In genomic region chr7:76984785-76985136, GRCh38 we compare ENCODE assay signal across 14 cellular contexts. TPM values are rescaled to one million over a fixed set of nuclear protein-coding genes. Genes with fewer than 3 reads are reported as not detected.
DNase-seq lines count a peak whose midpoint lies in the region; ATAC-seq and TF ChIP-seq lines count a peak whose summit lies in the region.
"Not testable (repeated sequence)": the region's sequence is repeated elsewhere in the genome, so short reads cannot be mapped to it uniquely, and the experiment has no call there.
"Had no signal": no experiment of that assay in that cellular context is flagged by ENCODE, and none has a peak within 500 bp of the region (broad histone marks: within the 10 kb centered on the region; RNA-seq: fewer than 3 reads in every experiment).

No MANE protein-coding gene starts in this region.

- intact Hi-C loops in activated CD8-positive, alpha-beta T cell treated with anti-CD3 and anti-CD28 coated beads for 36 hours (cut with micrococcal nuclease); heart left ventricle (cut with DNase I): not testable (repeated sequence)

- WGBS in heart left ventricle, 4 donors: 72% methylated on average over 2 of the region's 5 CpGs; no CpG with 5 or more reads in 3 of the 4 donors

- TF ChIP-seq POLR2A in heart left ventricle (IDR thresholded peaks at IDR 0.05): not testable (repeated sequence)

- H3K27me3 ChIP-seq in heart left ventricle: not testable (repeated sequence)

- not testable (repeated sequence) for H3K4me3 Mint-ChIP-seq in activated CD8-positive, alpha-beta T cell treated with anti-CD3 and anti-CD28 coated beads for 36 hours; stimulated activated naive CD8-positive, alpha-beta T cell treated with anti-CD3 and anti-CD28 coated beads, Interleukin-15, amount 100 ng/mL, for 72 hours

- DNase-seq in activated CD8-positive, alpha-beta T cell treated with anti-CD3 and anti-CD28 coated beads for 36 hours; heart left ventricle; stimulated activated naive CD8-positive, alpha-beta T cell treated with anti-CD3 and anti-CD28 coated beads, Interleukin-15, amount 100 ng/mL, for 72 hours: not testable (repeated sequence)

- H3K27ac Mint-ChIP-seq in activated CD8-positive, alpha-beta T cell treated with anti-CD3 and anti-CD28 coated beads for 36 hours; stimulated activated naive CD8-positive, alpha-beta T cell treated with anti-CD3 and anti-CD28 coated beads, Interleukin-15, amount 100 ng/mL, for 72 hours: not testable (repeated sequence)

- not testable (repeated sequence) for H3K9me3 Mint-ChIP-seq in activated CD8-positive, alpha-beta T cell treated with anti-CD3 and anti-CD28 coated beads for 36 hours; stimulated activated naive CD8-positive, alpha-beta T cell treated with anti-CD3 and anti-CD28 coated beads, Interleukin-15, amount 100 ng/mL, for 72 hours

- not testable (repeated sequence) for H3K27me3 Mint-ChIP-seq in activated CD8-positive, alpha-beta T cell treated with anti-CD3 and anti-CD28 coated beads for 36 hours; stimulated activated naive CD8-positive, alpha-beta T cell treated with anti-CD3 and anti-CD28 coated beads, Interleukin-15, amount 100 ng/mL, for 72 hours

- H3K9me3 ChIP-seq in heart left ventricle: not testable (repeated sequence)

- ATAC-seq in GM18858 (IDR thresholded peaks at IDR 0.05; ENCODE audit: unreplicated experiment) (peak; percentile 98), GM19452 (IDR thresholded peaks at IDR 0.05; ENCODE audit: unreplicated experiment) (peak; percentile 97), GM21786 (IDR thresholded peaks at IDR 0.05; ENCODE audit: unreplicated experiment) (peak; percentile 98), HG02973 (IDR thresholded peaks at IDR 0.05; ENCODE audit: unreplicated experiment) (peak; percentile 94), HG03378 (IDR thresholded peaks at IDR 0.05; ENCODE audit: unreplicated experiment) (peak; percentile 95), heart left ventricle (peak in 3 of 4 donors; percentile 29 to 40 (median 30))
- peak; percentile 99 for ATAC-seq in activated CD8-positive, alpha-beta T cell treated with anti-CD3 and anti-CD28 coated beads for 36 hours
- peak; percentile 98 for ATAC-seq in stimulated activated naive CD8-positive, alpha-beta T cell treated with anti-CD3 and anti-CD28 coated beads, Interleukin-15, amount 100 ng/mL, for 72 hours

- peaks cover 0 to 15% (median 5%) of the 10 kb centered on the region in 9 donors for H3K36me3 ChIP-seq in heart left ventricle

- not testable (repeated sequence) for H3K4me1 Mint-ChIP-seq in activated CD8-positive, alpha-beta T cell treated with anti-CD3 and anti-CD28 coated beads for 36 hours (ENCODE audit: low read depth); stimulated activated naive CD8-positive, alpha-beta T cell treated with anti-CD3 and anti-CD28 coated beads, Interleukin-15, amount 100 ng/mL, for 72 hours

- POLR2A ChIA-PET in activated CD8-positive, alpha-beta T cell treated with anti-CD3 and anti-CD28 coated beads for 36 hours (lab: Charles Lee): not testable (repeated sequence)

- H3K4me3 ChIP-seq in heart left ventricle: not testable (repeated sequence)

- H3K27ac ChIP-seq in heart left ventricle: not testable (repeated sequence)

- not testable (repeated sequence) for H3K4me1 ChIP-seq in heart left ventricle

- not testable (repeated sequence) for H3K36me3 Mint-ChIP-seq in activated CD8-positive, alpha-beta T cell treated with anti-CD3 and anti-CD28 coated beads for 36 hours (ENCODE audit: low read depth)

- not testable (repeated sequence) for TF ChIP-seq CTCF in activated CD8-positive, alpha-beta T cell treated with anti-CD3 and anti-CD28 coated beads for 36 hours (IDR thresholded peaks at IDR 0.05); heart left ventricle (IDR thresholded peaks at IDR 0.05)

- CTCF ChIA-PET in activated CD8-positive, alpha-beta T cell treated with anti-CD3 and anti-CD28 coated beads for 36 hours (lab: Charles Lee): not testable (repeated sequence)

RNA-seq across cellular contexts. Expression of gene SPDYE17, which starts 47.4 kb away (rescaled TPM):
- total RNA-seq in activated CD8-positive, alpha-beta T cell treated with anti-CD3 and anti-CD28 coated beads for 36 hours: not detected
- total RNA-seq in heart left ventricle: not detected
- polyA plus RNA-seq in heart left ventricle: not detected
- total RNA-seq: activated CD8-positive, alpha-beta memory T cell treated with anti-CD3 and anti-CD28 coated beads for 36 hours; ascending aorta; IMR-90; left lobe of liver; pancreas; skeletal muscle tissue had no signal
- polyA plus RNA-seq: IMR-90, pancreas had no signal

Comparison
In these comparisons a context has a peak if more than half of its experiments do, and no peak if none do; other contexts are left out.
1. ATAC-seq: peak in every context shown above with its lines; median percentile 99 in activated CD8-positive, alpha-beta T cell treated with anti-CD3 and anti-CD28 coated beads for 36 hours; 98 in GM18858; 98 in GM21786; 98 in stimulated activated naive CD8-positive, alpha-beta T cell treated with anti-CD3 and anti-CD28 coated beads, Interleukin-15, amount 100 ng/mL, for 72 hours; 97 in GM19452; 95 in HG03378; 94 in HG02973; 30 in heart left ventricle.